16 cellular contexts compared by ENCODE assay signal in the genomic region with DNA sequence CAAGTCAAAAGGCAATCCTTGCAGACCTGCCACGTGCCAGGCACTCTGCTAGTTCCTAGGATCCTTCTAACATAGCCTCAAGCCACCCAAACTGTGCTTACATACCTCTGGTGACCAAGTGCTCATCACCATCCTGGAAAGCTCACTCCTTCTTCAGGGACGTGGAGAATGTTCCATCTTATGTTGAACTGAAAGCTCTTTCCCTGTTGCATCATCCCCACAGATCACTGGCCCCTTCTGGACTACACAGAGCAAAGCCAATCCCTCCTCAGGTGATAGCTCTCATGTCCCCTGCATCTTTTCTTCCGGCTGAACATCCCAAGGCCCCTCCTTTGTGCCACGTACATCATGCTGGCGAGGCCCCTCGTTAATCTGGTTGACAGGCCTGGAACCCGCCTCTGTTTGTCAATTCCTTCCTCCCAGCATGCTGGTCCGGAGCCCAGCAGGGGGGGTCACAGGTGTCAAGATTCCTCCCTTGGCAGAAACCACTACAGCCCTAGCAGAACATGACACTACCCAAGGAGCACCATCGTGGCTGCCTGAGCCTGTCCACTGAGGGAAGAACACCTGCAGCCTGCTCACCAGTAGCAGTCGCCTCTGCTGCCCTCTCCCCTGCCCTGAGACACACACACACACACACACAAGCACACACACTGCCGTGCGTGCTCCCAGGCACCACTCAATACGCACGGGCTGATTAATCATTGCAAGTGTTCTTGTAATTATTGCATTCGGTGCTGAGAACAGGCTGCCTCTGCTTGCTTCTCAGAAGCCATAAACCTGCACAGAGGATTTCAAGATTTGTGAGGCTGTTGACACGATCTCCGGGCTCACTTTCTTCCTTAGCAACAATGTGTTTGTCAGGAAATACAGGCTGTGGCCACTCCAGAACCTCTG. TPM values are rescaled to one million over a fixed set of nuclear protein-coding genes. Genes with fewer than 3 reads are reported as not detected.
DNase-seq lines count a peak whose midpoint lies in the region; ATAC-seq and TF ChIP-seq lines count a peak whose summit lies in the region.
"Had no signal": no experiment of that assay in that cellular context is flagged by ENCODE, and none has a peak within 500 bp of the region (broad histone marks: within the 10 kb centered on the region; RNA-seq: fewer than 3 reads in every experiment).

No MANE protein-coding gene starts in this region.

- DNase-seq in HFFc6 (no peak), NCI-H2196 (lab: John Stamatoyannopoulos, UW; ENCODE audit: unreplicated experiment) (peak; percentile 92), chondrocyte (ENCODE audit: low spot score) (peak; percentile 62), posterior vena cava (ENCODE audit: low spot score) (peak; percentile 50), T-helper 17 cell (no peak), GM23248 (no peak), NOMO-1 treated with DMSO at 0.1 percent for 48 hours (lab: John Stamatoyannopoulos, UW; ENCODE audit: unreplicated experiment) (no peak), RWPE1 (ENCODE audit: low spot score) (no peak)
- DNase-seq: activated CD8-positive, alpha-beta memory T cell treated with anti-CD3 and anti-CD28 coated beads for 24 hours; activated naive CD4-positive, alpha-beta T cell; CD8-positive, alpha-beta T cell; cerebellar nuclear complex; Karpas-422; stimulated activated CD4-positive, alpha-beta T cell treated with anti-CD3 and anti-CD28 coated beads, Interleukin-4, amount 100 ng/mL, for 24 hours; T-helper 2 cell had no signal

- POLR2A ChIA-PET in RWPE1 (lab: Yijun Ruan, JAX; ENCODE audit: low non-redundant PET): no interaction called here

- no peaks in the 10 kb centered on the region for H3K36me3 Mint-ChIP-seq in HFFc6 (ENCODE audit: low read depth)
- no peaks in the 10 kb centered on the region for H3K36me3 Mint-ChIP-seq in chondrocyte (ENCODE audit: low read depth)
- no peaks in the 10 kb centered on the region for H3K36me3 Mint-ChIP-seq in T-helper 17 cell (ENCODE audit: low read depth)
- H3K36me3 Mint-ChIP-seq: CD8-positive, alpha-beta T cell had no signal

- H3K9me3 ChIP-seq in T-helper 17 cell (ENCODE audit: control insufficient read depth, low read length, poor library complexity, severe bottlenecking) (no peaks in the 10 kb centered on the region), GM23248 (ENCODE audit: low read depth) (no peaks in the 10 kb centered on the region)

- in situ Hi-C loops in GM23248 (cut with MboI): no loop called here

- H3K4me1 ChIP-seq in GM23248 (ENCODE audit: insufficient read depth): no peaks in the 10 kb centered on the region

- intact Hi-C loops in posterior vena cava (cut with DNase I): loop anchor here in 1 of 2 donors (5.0 kb wide), 1 partner anchor 39 kb away; no protein-coding TSS in a partner anchor

- no peak overlapping the region for H2AFZ ChIP-seq in GM23248

- no peak overlapping the region for H3K4me2 ChIP-seq in GM23248 (ENCODE audit: unreplicated experiment)

- H3K9me3 Mint-ChIP-seq in HFFc6 (no peaks in the 10 kb centered on the region), chondrocyte (ENCODE audit: low read depth) (no peaks in the 10 kb centered on the region)
- H3K9me3 Mint-ChIP-seq: CD8-positive, alpha-beta T cell had no signal

- H3K4me3 Mint-ChIP-seq in HFFc6 (no peak overlapping the region), chondrocyte (ENCODE audit: unreplicated experiment) (no peak overlapping the region), T-helper 17 cell (no peak overlapping the region)
- H3K4me3 Mint-ChIP-seq: CD8-positive, alpha-beta T cell had no signal

- no peaks in the 10 kb centered on the region for H4K20me1 ChIP-seq in GM23248 (ENCODE audit: insufficient read depth)

- no peaks in the 10 kb centered on the region for H3F3A ChIP-seq in GM23248 (ENCODE audit: insufficient read depth)

- H3K9me2 ChIP-seq in GM23248 (ENCODE audit: insufficient read depth): no peaks in the 10 kb centered on the region

- no peak for ATAC-seq in T-helper 17 cell
- ATAC-seq: CD8-positive, alpha-beta T cell; HCT116 had no signal

- no peaks in the 10 kb centered on the region for H3K36me3 ChIP-seq in GM23248 (ENCODE audit: low read depth)

- H3K4me1 Mint-ChIP-seq in HFFc6 (ENCODE audit: low read depth) (no peaks in the 10 kb centered on the region), chondrocyte (ENCODE audit: low read depth) (peaks cover 12% of the 10 kb centered on the region), T-helper 17 cell (peaks cover 11% of the 10 kb centered on the region)

- TF ChIP-seq CTCF in HFFc6 (IDR thresholded peaks at IDR 0.05) (peak; percentile 69), chondrocyte (IDR thresholded peaks at IDR 0.05) (no peak), RWPE1 (conservative IDR thresholded peaks at IDR 0.05; ENCODE audit: low read depth) (no peak)

- WGBS in GM23248 (ENCODE audit: low coverage in 1 of 2, low lambda C conversion rate in 2 of 2, missing lambda C conversion rate in 2 of 2), 2 experiments: 2 to 3% methylated on average over 17 of the region's 17 CpGs

- no peak overlapping the region for H3K4me3 ChIP-seq in GM23248

- H3K27me3 Mint-ChIP-seq in HFFc6 (ENCODE audit: insufficient read depth) (peaks cover 58% of the 10 kb centered on the region), chondrocyte (ENCODE audit: low read depth) (peaks cover 57% of the 10 kb centered on the region), T-helper 17 cell (peaks cover 76% of the 10 kb centered on the region)

- H3K9ac ChIP-seq in GM23248: no peak overlapping the region

- H3K27me3 ChIP-seq in GM23248 (replicated peaks; ENCODE audit: insufficient read depth): peaks cover 58% of the 10 kb centered on the region

- CTCF ChIA-PET in RWPE1 (lab: Yijun Ruan, JAX): no interaction called here

- H3K27ac Mint-ChIP-seq in HFFc6: no peak overlapping the region
- no peak overlapping the region for H3K27ac Mint-ChIP-seq in chondrocyte (ENCODE audit: unreplicated experiment)
- H3K27ac Mint-ChIP-seq in T-helper 17 cell: no peak overlapping the region
- H3K27ac Mint-ChIP-seq: CD8-positive, alpha-beta T cell had no signal

- H3K79me2 ChIP-seq in GM23248 (ENCODE audit: insufficient read depth): no peaks in the 10 kb centered on the region

- H3K27ac ChIP-seq in GM23248 (no peak overlapping the region), RWPE1 (no peak overlapping the region)

RNA-seq across cellular contexts. Expression of gene KCNK3, which starts 6.3 kb away (rescaled TPM):
- total RNA-seq in HFFc6 (2021; fragmentation: NEBNext Ultra II Directional; extraction: Animal tissue kit (Norgen Biotek cat#: 25700)): not detected
- 0.77 to 2.9 TPM (median 2.8 TPM) in 3 replicates for total RNA-seq in chondrocyte
- 10 to 100 TPM; 13.1 to 24.4 TPM for total RNA-seq in posterior vena cava
- total RNA-seq in T-helper 17 cell: not detected
- not detected in 2 replicates for total RNA-seq in GM23248 (2014; rRNA removed; shearing (Covaris generic))
- polyA plus RNA-seq in GM23248 (2016; fragmentation: Nextera tagmentation; extraction: Ambion mirVana): 0.04 TPM in 1 of 2 replicates, not detected in the other
- total RNA-seq: CD8-positive, alpha-beta T cell had no signal

RNA-seq across cellular contexts. Expression of gene CIB4, which starts 45.0 kb away (rescaled TPM):
- not detected for total RNA-seq in HFFc6 (2021; fragmentation: NEBNext Ultra II Directional; extraction: Animal tissue kit (Norgen Biotek cat#: 25700))
- total RNA-seq in chondrocyte (not detected in 3 replicates), posterior vena cava (not detected), T-helper 17 cell (not detected)
- total RNA-seq in GM23248 (2014; rRNA removed; shearing (Covaris generic)): not detected in 2 replicates
- polyA plus RNA-seq in GM23248 (2016; fragmentation: Nextera tagmentation; extraction: Ambion mirVana): not detected in 2 replicates
- total RNA-seq: CD8-positive, alpha-beta T cell had no signal

Comparison
In these comparisons a context has a peak if more than half of its experiments do, and no peak if none do; other contexts are left out.
1. DNase-seq: peak in NCI-H2196 (single experiment), chondrocyte (single experiment) and posterior vena cava (single experiment); none in HFFc6 (single experiment), T-helper 17 cell (0 of 3), GM23248 (single experiment), NOMO-1 treated with DMSO at 0.1 percent for 48 hours (single experiment) and RWPE1 (single experiment).